In genomic region chrX:134544614-134545255, GRCh38 we compare ENCODE assay signal across 12 cellular contexts.
DNase-seq lines count a peak whose midpoint lies in the region; ATAC-seq and TF ChIP-seq lines count a peak whose summit lies in the region.
"Had no signal": no experiment of that assay in that cellular context is flagged by ENCODE, and none has a peak within 500 bp of the region (broad histone marks: within the 10 kb centered on the region; RNA-seq: fewer than 3 reads in every experiment).

No MANE protein-coding gene starts in this region.

- peak; percentile 17 to 48 for DNase-seq in cardiac muscle cell (ENCODE audit: low read depth in 1 of 2, low spot score in 1 of 2)
- no peak for DNase-seq in cardiac septum (ENCODE audit: low spot score)
- DNase-seq in epithelial cell of proximal tubule (ENCODE audit: low read depth) = no peak
- DNase-seq in nephron progenitor cell = peak; percentile 53
- no peak for DNase-seq in vagina (ENCODE audit: extremely low spot score in 2 of 2)
- DNase-seq in activated CD4-positive, alpha-beta T cell treated with anti-CD3 and anti-CD28 coated beads, Interleukin-2, amount 50 U/mL, for 4 hours = no peak
- no peak for DNase-seq in stimulated activated CD4-positive, alpha-beta T cell treated with anti-CD3 and anti-CD28 coated beads, Interleukin-4, amount 100 ng/mL, for 1 hour
- DNase-seq: activated effector memory CD4-positive, alpha-beta T cell treated with Interleukin-2 at 50 U/mL for 16 hours; BE2C; effector memory CD4-positive, alpha-beta T cell had no signal

- peaks cover 61% of the 10 kb centered on the region for H3K4me1 Mint-ChIP-seq in nephron progenitor cell

- no peak for ATAC-seq in GM19324 (IDR thresholded peaks at IDR 0.05; ENCODE audit: low FRiP score, unreplicated experiment)

- H3K27me3 ChIP-seq in cardiac muscle cell (peaks cover 43% of the 10 kb centered on the region), vagina (no peaks in the 10 kb centered on the region)
- H3K27me3 ChIP-seq: BE2C had no signal

- H3K4me3 ChIP-seq in cardiac muscle cell (peak overlapping the region; percentile 41), epithelial cell of proximal tubule (ENCODE audit: low read depth, low read length) (peak overlapping the region; percentile 47), vagina (peak overlapping the region; percentile 5 to 25)
- H3K4me3 ChIP-seq: skin epidermis had no signal

- peak overlapping the region; percentile 54 for H3K27ac Mint-ChIP-seq in nephron progenitor cell

- no peak for TF ChIP-seq CTCF in cardiac muscle cell (IDR thresholded peaks at IDR 0.05; ENCODE audit: low read depth, low read length)
- TF ChIP-seq CTCF in epithelial cell of proximal tubule (conservative IDR thresholded peaks at IDR 0.05; ENCODE audit: low read depth, low read length) = no peak
- TF ChIP-seq CTCF in nephron progenitor cell (IDR thresholded peaks at IDR 0.05) = no peak
- TF ChIP-seq CTCF in vagina (IDR thresholded peaks at IDR 0.05) = no peak

- H3K27ac ChIP-seq in cardiac muscle cell (no peak overlapping the region), vagina (peak overlapping the region; percentile 52)

- no peaks in the 10 kb centered on the region for H3K4me1 ChIP-seq in cardiac muscle cell (ENCODE audit: low read depth)
- H3K4me1 ChIP-seq in vagina = no peaks in the 10 kb centered on the region
- H3K4me1 ChIP-seq: BE2C had no signal

- peaks cover 4% of the 10 kb centered on the region for H3K27me3 Mint-ChIP-seq in nephron progenitor cell (ENCODE audit: low read depth, poor library complexity)

- peak overlapping the region; percentile 92 for H3K4me3 Mint-ChIP-seq in nephron progenitor cell

- H3K9me3 ChIP-seq in cardiac muscle cell (ENCODE audit: low read depth) (no peaks in the 10 kb centered on the region), vagina (no peaks in the 10 kb centered on the region)
- H3K9me3 ChIP-seq: BE2C had no signal

- intact Hi-C loops in cardiac septum (cut with DNase I) = no loop called here
- intact Hi-C loops in vagina (cut with DNase I) = no loop called here

- H3K36me3 Mint-ChIP-seq in nephron progenitor cell (ENCODE audit: low read depth) = no peaks in the 10 kb centered on the region

- no peak for TF ChIP-seq POLR2A in vagina (IDR thresholded peaks at IDR 0.05)

- no peaks in the 10 kb centered on the region for H3K36me3 ChIP-seq in cardiac muscle cell
- H3K36me3 ChIP-seq in vagina = no peaks in the 10 kb centered on the region
- H3K36me3 ChIP-seq: BE2C had no signal

- H3K9me3 Mint-ChIP-seq in nephron progenitor cell = peaks cover 41% of the 10 kb centered on the region

Comparison
In these comparisons a context has a peak if more than half of its experiments do, and no peak if none do; other contexts are left out.
1. DNase-seq: peak in cardiac muscle cell (2 of 2) and nephron progenitor cell (single experiment); none in cardiac septum (single experiment), epithelial cell of proximal tubule (single experiment), vagina (0 of 2), activated CD4-positive, alpha-beta T cell treated with anti-CD3 and anti-CD28 coated beads, Interleukin-2, amount 50 U/mL, for 4 hours (0 of 2) and stimulated activated CD4-positive, alpha-beta T cell treated with anti-CD3 and anti-CD28 coated beads, Interleukin-4, amount 100 ng/mL, for 1 hour (single experiment).
2. Peak in every context shown above with its lines, with median percentiles within 50 percentile points of each other: H3K4me3 ChIP-seq.